In genomic region chr14:91396959-91397815, GRCh38 we compare ENCODE assay signal across 8 cellular contexts. TPM values are rescaled to one million over a fixed set of nuclear protein-coding genes. Genes with fewer than 3 reads are reported as not detected.
DNase-seq lines count a peak whose midpoint lies in the region; ATAC-seq and TF ChIP-seq lines count a peak whose summit lies in the region.

No MANE protein-coding gene starts in this region.

- TF ChIP-seq EP300 in transverse colon (IDR thresholded peaks at IDR 0.05; ENCODE audit: low read depth) = no peak

- H3K4me1 Mint-ChIP-seq in activated CD8-positive, alpha-beta T cell treated with anti-CD3 and anti-CD28 coated beads, Interleukin-2, amount 10 ng/mL, durations not matched to agents 7 days and 5 days (ENCODE audit: low read depth) = peaks cover 94% of the 10 kb centered on the region
- H3K4me1 Mint-ChIP-seq in immature natural killer cell = peaks cover 96 to 99% of the 10 kb centered on the region in 2 donors

- DNase-seq in GM12864 (ENCODE audit: low read depth) (no peak), Kasumi-1 (lab: John Stamatoyannopoulos, UW) (peak; percentile 70 to 77), immature natural killer cell (peak in 2 of 3 donors; percentile 46 to 49), transverse colon (peak; percentile 88), D341Med (ENCODE audit: low spot score) (no peak), mucosa of gallbladder (ENCODE audit: low spot score) (no peak)
- DNase-seq in activated CD8-positive, alpha-beta T cell treated with anti-CD3 and anti-CD28 coated beads, Interleukin-2, amount 10 ng/mL, durations not matched to agents 7 days and 5 days = peak; percentile 82

- CTCF ChIA-PET in activated CD8-positive, alpha-beta T cell treated with anti-CD3 and anti-CD28 coated beads, Interleukin-2, amount 10 ng/mL, durations not matched to agents 7 days and 5 days (lab: Charles Lee) = interaction anchor here (0.8 to 10.7 kb wide), 19 partner anchors 9 to 80 kb away, joined by 3 to 151 read pairs (median 5); partner anchors contain the start of gene CCDC88C

- 30 to 39% methylated on average over 2 to 12 of the region's 15 CpGs for WGBS in transverse colon (ENCODE audit: low coverage in 1 of 2), 2 donors

- no peaks in the 10 kb centered on the region for H3K9me3 ChIP-seq in transverse colon

- H3K36me3 Mint-ChIP-seq in activated CD8-positive, alpha-beta T cell treated with anti-CD3 and anti-CD28 coated beads, Interleukin-2, amount 10 ng/mL, durations not matched to agents 7 days and 5 days (ENCODE audit: low read depth) = peaks cover 60% of the 10 kb centered on the region
- H3K36me3 Mint-ChIP-seq in immature natural killer cell = peaks cover 0 to 4% (median 4%) of the 10 kb centered on the region in 3 donors

- H3K36me3 ChIP-seq in transverse colon = no peaks in the 10 kb centered on the region

- peak; percentile 29 for TF ChIP-seq POLR2A in transverse colon (IDR thresholded peaks at IDR 0.05)

- POLR2A ChIA-PET in activated CD8-positive, alpha-beta T cell treated with anti-CD3 and anti-CD28 coated beads, Interleukin-2, amount 10 ng/mL, durations not matched to agents 7 days and 5 days (lab: Charles Lee) = interaction anchor here (0.6 to 4.9 kb wide), 15 partner anchors 9 to 643 kb away, joined by 3 to 38 read pairs (median 6); partner anchors contain the start of genes CCDC88C and TRIP11

- H3K27ac Mint-ChIP-seq in activated CD8-positive, alpha-beta T cell treated with anti-CD3 and anti-CD28 coated beads, Interleukin-2, amount 10 ng/mL, durations not matched to agents 7 days and 5 days = peak overlapping the region; percentile 87
- peak overlapping the region; percentile 95 to 98 (median 96) for H3K27ac Mint-ChIP-seq in immature natural killer cell

- H3K4me3 Mint-ChIP-seq in activated CD8-positive, alpha-beta T cell treated with anti-CD3 and anti-CD28 coated beads, Interleukin-2, amount 10 ng/mL, durations not matched to agents 7 days and 5 days = peak overlapping the region; percentile 59
- H3K4me3 Mint-ChIP-seq in immature natural killer cell = peak overlapping the region; percentile 97 to 100 (median 99)

- no peaks in the 10 kb centered on the region for H3K27me3 Mint-ChIP-seq in activated CD8-positive, alpha-beta T cell treated with anti-CD3 and anti-CD28 coated beads, Interleukin-2, amount 10 ng/mL, durations not matched to agents 7 days and 5 days (ENCODE audit: low read depth)
- H3K27me3 Mint-ChIP-seq in immature natural killer cell (ENCODE audit: low read depth in 3 of 3) = peaks cover 0 to 10% (median 9%) of the 10 kb centered on the region in 3 donors

- no peaks in the 10 kb centered on the region for H3K9me3 Mint-ChIP-seq in activated CD8-positive, alpha-beta T cell treated with anti-CD3 and anti-CD28 coated beads, Interleukin-2, amount 10 ng/mL, durations not matched to agents 7 days and 5 days (ENCODE audit: insufficient read depth)
- H3K9me3 Mint-ChIP-seq in immature natural killer cell = no peaks in the 10 kb centered on the region

- ATAC-seq in GM21529 (IDR thresholded peaks at IDR 0.05; ENCODE audit: unreplicated experiment) = peak; percentile 70
- ATAC-seq in activated CD8-positive, alpha-beta T cell treated with anti-CD3 and anti-CD28 coated beads, Interleukin-2, amount 10 ng/mL, durations not matched to agents 7 days and 5 days = peak; percentile 76

- H3K4me3 ChIP-seq in GM12864 (ENCODE audit: low read depth, low read length) = peak overlapping the region; percentile 15
- H3K4me3 ChIP-seq in transverse colon = peak overlapping the region in 1 of 4 donors; percentile 10

- in situ Hi-C loops in transverse colon (cut with MboI; ENCODE audit: low pct_ligation_motif_present in 1 of 4, low pct_unique_long_range_greater_than_20kb in 1 of 4, low sequenced_read_pairs in 3 of 4) = no loop called here

- intact Hi-C loops in transverse colon (cut with DNase I; ENCODE audit: low total_unique reads) = no loop called here

- no peaks in the 10 kb centered on the region for H3K27me3 ChIP-seq in transverse colon

- H3K27ac ChIP-seq in transverse colon = peak overlapping the region; percentile 80 to 85 (median 84)

- peaks cover 15 to 70% (median 55%) of the 10 kb centered on the region in 4 donors for H3K4me1 ChIP-seq in transverse colon

- TF ChIP-seq CTCF in GM12864 (IDR thresholded peaks at IDR 0.05; ENCODE audit: low read depth, low read length, missing control alignments) (no peak), transverse colon (IDR thresholded peaks at IDR 0.05) (no peak)

RNA-seq across cellular contexts. Expression of gene CCDC88C, which starts 20.4 kb away (rescaled TPM):
- 100 to 1,000 TPM; 147 to 153 TPM for total RNA-seq in activated CD8-positive, alpha-beta T cell treated with anti-CD3 and anti-CD28 coated beads, Interleukin-2, amount 10 ng/mL, durations not matched to agents 7 days and 5 days
- polyA plus RNA-seq in immature natural killer cell = 10 to 100 TPM; 19.5 to 58.2 (median 21.2) TPM
- total RNA-seq in transverse colon = 100 to 1,000 TPM in 1 of 4 donors, 10 to 100 TPM in 3; 29.5 to 171 (median 60.3) TPM
- 78.5 TPM for total RNA-seq in mucosa of gallbladder

Comparison
In these comparisons a context has a peak if more than half of its experiments do, and no peak if none do; other contexts are left out.
1. DNase-seq: peak in Kasumi-1 (2 of 2), activated CD8-positive, alpha-beta T cell treated with anti-CD3 and anti-CD28 coated beads, Interleukin-2, amount 10 ng/mL, durations not matched to agents 7 days and 5 days (single experiment), immature natural killer cell (2 of 3) and transverse colon (single experiment); none in GM12864 (single experiment), D341Med (single experiment) and mucosa of gallbladder (single experiment).